ENCODE assay signal across 7 cellular contexts in the genomic region with DNA sequence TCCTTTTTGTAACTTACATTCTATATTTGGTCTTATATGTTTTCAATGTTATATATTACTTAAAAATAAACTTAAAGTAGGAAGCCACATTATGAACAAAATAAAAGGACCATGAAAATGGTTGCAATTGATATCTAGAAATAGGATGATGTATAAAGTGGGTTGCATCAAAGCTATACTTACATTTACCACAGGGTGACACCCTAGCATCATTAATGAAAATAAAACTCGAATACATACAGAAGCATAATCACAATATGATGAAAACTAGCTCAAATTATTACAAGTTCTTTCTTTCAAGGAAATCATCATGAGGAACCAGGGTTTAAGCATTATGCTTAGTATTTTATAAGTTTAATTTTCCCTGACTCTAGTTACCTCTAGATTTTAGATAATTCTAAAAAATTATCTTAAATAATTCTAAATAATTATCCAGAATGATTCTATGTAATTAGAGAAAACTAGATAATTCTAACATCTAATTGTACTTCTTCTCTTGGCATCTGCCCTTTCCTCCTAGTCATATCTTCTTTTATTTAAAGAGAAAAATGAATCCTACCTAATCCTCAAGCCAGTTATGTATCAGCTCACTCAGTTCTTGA. TPM values are rescaled to one million over a fixed set of nuclear protein-coding genes. Genes with fewer than 3 reads are reported as not detected.
DNase-seq lines count a peak whose midpoint lies in the region; ATAC-seq and TF ChIP-seq lines count a peak whose summit lies in the region.

No MANE protein-coding gene starts in this region.

- in situ Hi-C loops in brain microvascular endothelial cell (cut with HindIII; ENCODE audit: low pct_ligation_motif_present, low sequenced_read_pairs), result no loop called here

- no peaks in the 10 kb centered on the region for H3K9me3 ChIP-seq in left lung

- peaks cover 4% of the 10 kb centered on the region for H3K27me3 ChIP-seq in brain microvascular endothelial cell (replicated peaks)
- peaks cover 27 to 35% of the 10 kb centered on the region in 2 donors for H3K27me3 ChIP-seq in left lung

- peak; percentile 12 for DNase-seq in GM04504 (ENCODE audit: low read depth)
- DNase-seq in NB4 (ENCODE audit: low read depth), result peak; percentile 46
- peak; percentile 18 for DNase-seq in brain microvascular endothelial cell
- DNase-seq in left lung, result no peak
- DNase-seq in NCI-H128 (lab: John Stamatoyannopoulos, UW; ENCODE audit: unreplicated experiment), result no peak
- DNase-seq in ureter (ENCODE audit: low spot score), result no peak
- no peak for DNase-seq in retina

- peak; percentile 81 for ATAC-seq in left lung

- intact Hi-C loops in left lung (cut with DNase I), result loop anchor here in 1 of 2 donors (5.0 to 10.0 kb wide), 2 partner anchors 426 to 714 kb away; no protein-coding TSS in a partner anchor

- H3K36me3 ChIP-seq in brain microvascular endothelial cell (replicated peaks) (no peaks in the 10 kb centered on the region), left lung (no peaks in the 10 kb centered on the region)

- H3K27ac ChIP-seq in brain microvascular endothelial cell (no peak overlapping the region), left lung (no peak overlapping the region)

- H3K4me1 ChIP-seq in left lung, result no peaks in the 10 kb centered on the region

- TF ChIP-seq CTCF in NB4 (IDR thresholded peaks at IDR 0.05; ENCODE audit: low read depth, low read length) (no peak), brain microvascular endothelial cell (IDR thresholded peaks at IDR 0.05; ENCODE audit: low read depth, low read length, missing control alignments) (peak; percentile 41), left lung (IDR thresholded peaks at IDR 0.05) (peak; percentile 44 to 73)

- TF ChIP-seq POLR2A in NB4 (IDR thresholded peaks at IDR 0.05; ENCODE audit: extremely low read depth, insufficient read length), result no peak

- H3K4me3 ChIP-seq in NB4 (ENCODE audit: low read depth, low read length) (no peak overlapping the region), brain microvascular endothelial cell (ENCODE audit: low read depth, low read length) (no peak overlapping the region), left lung (no peak overlapping the region)

RNA-seq across cellular contexts. Expression of a gene that starts 31.2 kb away (rescaled TPM):
- total RNA-seq in left lung, result not detected
- total RNA-seq in ureter, result not detected

RNA-seq across cellular contexts. Expression of a gene that starts 35.9 kb away (rescaled TPM):
- total RNA-seq in left lung (not detected), ureter (not detected)

RNA-seq across cellular contexts. Expression of a gene that starts 38.7 kb away (rescaled TPM):
- total RNA-seq in left lung, result not detected
- not detected for total RNA-seq in ureter

RNA-seq across cellular contexts. Expression of a gene that starts 48.1 kb away (rescaled TPM):
- 100 to 1,000 TPM; 195 to 285 TPM for total RNA-seq in left lung
- 318 TPM for total RNA-seq in ureter

RNA-seq across cellular contexts. Expression of a gene that starts 54.9 kb away (rescaled TPM):
- total RNA-seq in left lung, result under 1 TPM in 1 of 2 donors, not detected in 1; 0.37 TPM
- 0.62 TPM for total RNA-seq in ureter

Comparison
In these comparisons a context has a peak if more than half of its experiments do, and no peak if none do; other contexts are left out.
1. DNase-seq: peak in GM04504 (single experiment), NB4 (single experiment) and brain microvascular endothelial cell (single experiment); none in left lung (0 of 2), NCI-H128 (single experiment), ureter (single experiment) and retina (single experiment).